In genomic region chr5:10400834-10401233, GRCh38 we compare ENCODE assay signal across 13 cellular contexts. TPM values are rescaled to one million over a fixed set of nuclear protein-coding genes. Genes with fewer than 3 reads are reported as not detected.
DNase-seq lines count a peak whose midpoint lies in the region; ATAC-seq and TF ChIP-seq lines count a peak whose summit lies in the region.
"Had no signal": no experiment of that assay in that cellular context is flagged by ENCODE, and none has a peak within 500 bp of the region (broad histone marks: within the 10 kb centered on the region; RNA-seq: fewer than 3 reads in every experiment).

No MANE protein-coding gene starts in this region.

- no peak overlapping the region for H2AFZ ChIP-seq in KMS-11 (ENCODE audit: low read depth)

- H3K9me3 Mint-ChIP-seq in mesothelial cell of epicardium: no peaks in the 10 kb centered on the region
- H3K9me3 Mint-ChIP-seq: activated T-cell treated with anti-CD3 and anti-CD28 coated beads, Interleukin-2, amount 50 U/mL, for 24 hours; IgD-negative memory B cell had no signal

- H3K79me2 ChIP-seq in KMS-11 (ENCODE audit: insufficient read depth, low read depth): no peaks in the 10 kb centered on the region

- H3K27ac Mint-ChIP-seq in mesothelial cell of epicardium: peak overlapping the region; percentile 30
- H3K27ac Mint-ChIP-seq: activated T-cell treated with anti-CD3 and anti-CD28 coated beads, Interleukin-2, amount 50 U/mL, for 24 hours had no signal

- H3K36me3 Mint-ChIP-seq in mesothelial cell of epicardium: peaks cover 41% of the 10 kb centered on the region
- H3K36me3 Mint-ChIP-seq: IgD-negative memory B cell had no signal

- H4K20me1 ChIP-seq in KMS-11 (ENCODE audit: insufficient read depth): peaks cover 9% of the 10 kb centered on the region; the same call in 1 of the 2 replicates

- peaks cover 4% of the 10 kb centered on the region; the same call in 1 of the 2 replicates for H3K36me3 ChIP-seq in KMS-11 (ENCODE audit: insufficient read depth)

- H3K4me3 Mint-ChIP-seq in mesothelial cell of epicardium: no peak overlapping the region
- H3K4me3 Mint-ChIP-seq: activated T-cell treated with anti-CD3 and anti-CD28 coated beads, Interleukin-2, amount 50 U/mL, for 24 hours; IgD-negative memory B cell had no signal

- no peaks in the 10 kb centered on the region for H3K27me3 Mint-ChIP-seq in mesothelial cell of epicardium (ENCODE audit: low read depth)
- H3K27me3 Mint-ChIP-seq: activated T-cell treated with anti-CD3 and anti-CD28 coated beads, Interleukin-2, amount 50 U/mL, for 24 hours; IgD-negative memory B cell had no signal

- DNase-seq in AG08395 (ENCODE audit: low spot score) (peak; percentile 14), epithelial cell of esophagus (ENCODE audit: low read depth) (peak; percentile 43), mesothelial cell of epicardium (ENCODE audit: low spot score in 2 of 2, unreplicated experiment in 2 of 2) (no peak)
- DNase-seq in stimulated activated CD4-positive, alpha-beta T cell treated with anti-CD3 and anti-CD28 coated beads, Interleukin-2, amount 100 ng/mL, for 48 hours: no peak
- no peak for DNase-seq in stimulated activated CD4-positive, alpha-beta T cell treated with anti-CD3 and anti-CD28 coated beads, Interleukin-12 subunit alpha, Interleukin-12 subunit beta, amount 100 ng/mL, for 4 hours
- DNase-seq: activated T-cell treated with anti-CD3 and anti-CD28 coated beads, Interleukin-2, amount 50 U/mL, for 24 hours; DMS79 treated with DMSO at 0.1 percent for 48 hours; thyroid gland had no signal

- H3K4me1 Mint-ChIP-seq in mesothelial cell of epicardium: no peaks in the 10 kb centered on the region

- ATAC-seq in HG03342 (IDR thresholded peaks at IDR 0.05; ENCODE audit: unreplicated experiment) (no peak), GM18519 (IDR thresholded peaks at IDR 0.05; ENCODE audit: low FRiP score, unreplicated experiment) (no peak)

- H3K4me3 ChIP-seq in KMS-11 (IDR thresholded peaks at IDR 0.05; ENCODE audit: insufficient read depth, low read depth, low read length) (no peak overlapping the region), epithelial cell of esophagus (ENCODE audit: low read length) (no peak overlapping the region)
- H3K4me3 ChIP-seq: thyroid gland had no signal

- peak overlapping the region; percentile 7; the same call in 1 of the 2 replicates for H3K27ac ChIP-seq in KMS-11
- H3K27ac ChIP-seq: epithelial cell of prostate had no signal

- peak overlapping the region; percentile 33; the same call in 1 of the 2 replicates for H3K4me2 ChIP-seq in KMS-11

- no peaks in the 10 kb centered on the region for H3K27me3 ChIP-seq in KMS-11 (ENCODE audit: insufficient read depth, low read depth)
- H3K27me3 ChIP-seq: thyroid gland had no signal

- no peak for TF ChIP-seq CTCF in KMS-11 (conservative IDR thresholded peaks at IDR 0.05; ENCODE audit: low read depth, low read length)
- no peak for TF ChIP-seq CTCF in epithelial cell of esophagus (IDR thresholded peaks at IDR 0.05; ENCODE audit: insufficient read depth, low read depth, low read length, missing control alignments)
- TF ChIP-seq CTCF in mesothelial cell of epicardium (IDR thresholded peaks at IDR 0.05; ENCODE audit: unreplicated experiment): no peak

- peaks cover 43% of the 10 kb centered on the region for H3K4me1 ChIP-seq in KMS-11 (ENCODE audit: low read depth, poor library complexity, severe bottlenecking)
- H3K4me1 ChIP-seq: thyroid gland had no signal

- H3K9ac ChIP-seq in KMS-11: no peak overlapping the region

RNA-seq across cellular contexts. Expression of gene ROPN1L, which starts 40.8 kb away (rescaled TPM):
- 0.23 to 0.45 TPM in 2 of 3 replicates, not detected in the other for total RNA-seq in mesothelial cell of epicardium

RNA-seq across cellular contexts. Expression of gene MARCHF6, which starts 47.3 kb away (rescaled TPM):
- 267 to 273 TPM (median 272 TPM) in 3 replicates for total RNA-seq in mesothelial cell of epicardium

Comparison
In these comparisons a context has a peak if more than half of its experiments do, and no peak if none do; other contexts are left out.
1. DNase-seq: peak in AG08395 (single experiment) and epithelial cell of esophagus (single experiment); none in mesothelial cell of epicardium (0 of 2), stimulated activated CD4-positive, alpha-beta T cell treated with anti-CD3 and anti-CD28 coated beads, Interleukin-2, amount 100 ng/mL, for 48 hours (0 of 2) and stimulated activated CD4-positive, alpha-beta T cell treated with anti-CD3 and anti-CD28 coated beads, Interleukin-12 subunit alpha, Interleukin-12 subunit beta, amount 100 ng/mL, for 4 hours (single experiment).